ENCODE assay signal across 1 cellular context in the genomic region with DNA sequence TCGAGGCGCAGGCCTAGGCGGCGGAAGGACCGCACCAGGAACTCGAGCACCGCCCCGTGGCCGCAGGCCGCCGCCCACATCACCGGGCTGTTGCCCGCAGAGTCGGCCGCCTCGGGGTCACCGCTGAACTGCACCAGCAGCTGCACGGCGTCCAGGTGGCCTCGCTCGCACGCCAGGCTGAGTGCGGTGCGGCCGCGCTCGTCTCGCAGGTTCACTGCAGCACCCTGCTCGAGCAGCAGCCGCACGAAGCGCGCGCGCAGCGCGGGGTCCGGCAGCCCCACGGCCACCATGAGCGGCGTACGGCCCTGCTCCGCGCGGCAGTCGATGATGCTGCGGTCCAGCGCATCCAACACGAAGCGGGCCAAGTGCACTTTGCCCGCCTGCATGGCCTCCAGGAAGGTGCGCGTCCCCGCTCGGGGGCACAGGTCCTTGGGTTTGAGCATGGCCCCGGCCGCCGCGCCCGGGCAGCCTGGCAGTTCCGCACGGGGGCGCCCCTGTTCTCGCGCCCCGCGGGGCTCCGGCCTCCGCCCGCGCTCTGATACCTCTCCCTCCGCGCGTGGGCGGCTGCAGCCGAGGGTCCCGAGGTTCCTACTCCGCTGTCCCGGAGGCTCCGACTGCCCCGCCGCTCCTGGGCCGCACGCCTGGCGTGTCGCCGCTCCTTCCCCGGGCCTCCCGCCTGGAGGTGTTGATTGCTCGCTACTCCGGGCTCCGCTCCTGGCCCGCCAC.
TF ChIP-seq lines count a peak whose summit lies in the region.

No MANE protein-coding gene starts in this region.

TF ChIP-seq in IMR-90, 13 proteins besides CTCF, POLR2A, EP300 and RAD21 (continued from another document):
- TF ChIP-seq NFE2L2 (IDR thresholded peaks at IDR 0.05; ENCODE audit: low read depth, low read length) (no peak), MXI1 (IDR thresholded peaks at IDR 0.05; ENCODE audit: borderline replicate concordance, low read depth, low read length) (no peak), MAZ (IDR thresholded peaks at IDR 0.05; ENCODE audit: borderline replicate concordance, low read depth, low read length) (no peak), CEBPB (IDR thresholded peaks at IDR 0.05; ENCODE audit: low read depth, low read length) (no peak)
- TF ChIP-seq, protein P1, sequence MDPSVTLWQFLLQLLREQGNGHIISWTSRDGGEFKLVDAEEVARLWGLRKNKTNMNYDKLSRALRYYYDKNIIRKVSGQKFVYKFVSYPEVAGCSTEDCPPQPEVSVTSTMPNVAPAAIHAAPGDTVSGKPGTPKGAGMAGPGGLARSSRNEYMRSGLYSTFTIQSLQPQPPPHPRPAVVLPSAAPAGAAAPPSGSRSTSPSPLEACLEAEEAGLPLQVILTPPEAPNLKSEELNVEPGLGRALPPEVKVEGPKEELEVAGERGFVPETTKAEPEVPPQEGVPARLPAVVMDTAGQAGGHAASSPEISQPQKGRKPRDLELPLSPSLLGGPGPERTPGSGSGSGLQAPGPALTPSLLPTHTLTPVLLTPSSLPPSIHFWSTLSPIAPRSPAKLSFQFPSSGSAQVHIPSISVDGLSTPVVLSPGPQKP (IDR thresholded peaks at IDR 0.05; ENCODE audit: borderline replicate concordance, low read depth, low read length): no peak
TF ChIP-seq in IMR-90: peak in this region for 0.
